8 cellular contexts compared by ENCODE assay signal in genomic region chr4:163484906-163485305, GRCh38. TPM values are rescaled to one million over a fixed set of nuclear protein-coding genes. Genes with fewer than 3 reads are reported as not detected.
DNase-seq lines count a peak whose midpoint lies in the region; ATAC-seq and TF ChIP-seq lines count a peak whose summit lies in the region.

No MANE protein-coding gene starts in this region.

- WGBS in adrenal gland, 4 donors: 9 to 26% (median 17%) methylated on average over 4 of the region's 4 CpGs

- no peak for TF ChIP-seq POLR2A in adrenal gland (IDR thresholded peaks at IDR 0.05)

- peak; percentile 32 to 60 (median 46) for TF ChIP-seq CTCF in adrenal gland (IDR thresholded peaks at IDR 0.05)

- H3K27ac ChIP-seq in SJSA1 (no peak overlapping the region), adrenal gland (no peak overlapping the region)

- DNase-seq in SHP77 (lab: John Stamatoyannopoulos, UW): peak; percentile 20 to 21
- DNase-seq in SHP77 treated with DMSO at 0.1 percent for 48 hours (lab: John Stamatoyannopoulos, UW): no peak
- DNase-seq in SJSA1 (ENCODE audit: low read depth in 1 of 2, low spot score in 2 of 2): peak; percentile 26 to 50
- peak in 5 of 7 donors; percentile 27 to 64 (median 51) for DNase-seq in adrenal gland
- peak; percentile 41 for DNase-seq in iPS DF 4.7 (ENCODE audit: extremely low read depth, low spot score)
- peak; percentile 42 to 52 for DNase-seq in stimulated activated CD4-positive, alpha-beta T cell treated with anti-CD3 and anti-CD28 coated beads, Interleukin-2, amount 100 ng/mL, for 48 hours
- DNase-seq in DMS153 treated with DMSO at 0.1 percent for 48 hours (lab: John Stamatoyannopoulos, UW; ENCODE audit: unreplicated experiment): no peak

- H3K36me3 ChIP-seq in SJSA1 (no peaks in the 10 kb centered on the region), adrenal gland (replicated peaks in 1 of 2) (no peaks in the 10 kb centered on the region)

- no peak overlapping the region for H3K4me3 ChIP-seq in SJSA1
- no peak overlapping the region for H3K4me3 ChIP-seq in adrenal gland

- intact Hi-C loops in adrenal gland (cut with DNase I): loop anchor here (5.0 to 10.0 kb wide), 2 partner anchors 60 to 62 kb away; no protein-coding TSS in a partner anchor

- H3K27me3 ChIP-seq in SJSA1 (replicated peaks) (peaks cover 39% of the 10 kb centered on the region), adrenal gland (no peaks in the 10 kb centered on the region)

- peak; percentile 49 for ATAC-seq in HG03280 (IDR thresholded peaks at IDR 0.05; ENCODE audit: unreplicated experiment)

- H3K9me3 ChIP-seq in SJSA1 (replicated peaks): no peaks in the 10 kb centered on the region
- no peaks in the 10 kb centered on the region for H3K9me3 ChIP-seq in adrenal gland (replicated peaks in 1 of 3)

- H3K4me1 ChIP-seq in SJSA1 (replicated peaks) (no peaks in the 10 kb centered on the region), adrenal gland (replicated peaks in 1 of 2) (no peaks in the 10 kb centered on the region)

RNA-seq across cellular contexts. Expression of gene TMA16, which starts 9.6 kb away (rescaled TPM):
- 26.2 and 41.0 TPM in 2 replicates for total RNA-seq in SJSA1 (2014; rRNA removed; shearing (Covaris generic))
- total RNA-seq in adrenal gland: 10 to 100 TPM; 12.7 to 63.1 (median 17.8) TPM
- polyA plus RNA-seq in adrenal gland: 10 to 100 TPM in 2 of 3 donors, 1 to 10 TPM in 1; 7.7 to 30.1 (median 11.5) TPM

RNA-seq across cellular contexts. Expression of gene TKTL2, which starts 11.4 kb away (rescaled TPM):
- total RNA-seq in SJSA1 (2014; rRNA removed; shearing (Covaris generic)): not detected in 2 replicates
- not detected for total RNA-seq in adrenal gland
- not detected for polyA plus RNA-seq in adrenal gland

Comparison
In these comparisons a context has a peak if more than half of its experiments do, and no peak if none do; other contexts are left out.
1. DNase-seq: peak in SHP77 (2 of 2), SJSA1 (2 of 2), adrenal gland (5 of 7), iPS DF 4.7 (single experiment) and stimulated activated CD4-positive, alpha-beta T cell treated with anti-CD3 and anti-CD28 coated beads, Interleukin-2, amount 100 ng/mL, for 48 hours (2 of 2); none in SHP77 treated with DMSO at 0.1 percent for 48 hours (single experiment) and DMS153 treated with DMSO at 0.1 percent for 48 hours (single experiment).